In the genomic region with DNA sequence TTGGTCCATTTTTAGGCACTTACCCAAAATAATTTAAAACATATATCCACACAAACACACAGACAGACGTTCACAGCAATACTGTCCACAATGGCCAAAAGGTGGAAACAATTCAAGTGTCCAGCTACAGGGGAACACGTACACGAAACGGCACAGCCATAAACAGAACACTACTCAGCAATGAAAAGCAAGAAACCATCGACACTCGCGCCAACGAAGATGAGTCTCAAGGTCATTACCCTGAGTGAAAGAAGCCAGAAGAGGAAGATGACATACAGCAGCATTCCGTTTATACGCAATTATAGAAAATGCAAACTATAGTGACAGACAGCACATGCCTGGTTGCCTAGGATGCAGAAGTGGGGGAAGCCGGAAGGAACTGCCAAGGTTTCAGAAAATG, we compare ENCODE assay signal across 14 cellular contexts. TPM values are rescaled to one million over a fixed set of nuclear protein-coding genes. Genes with fewer than 3 reads are reported as not detected.
"Had no signal": no experiment of that assay in that cellular context is flagged by ENCODE, and none has a peak within 500 bp of the region (broad histone marks: within the 10 kb centered on the region; RNA-seq: fewer than 3 reads in every experiment).

No MANE protein-coding gene starts in this region.

- H3K4me3 Mint-ChIP-seq: natural killer cell, neural crest cell had no signal

- H3K9me3 Mint-ChIP-seq: natural killer cell, neural crest cell had no signal

- H3K4me1 Mint-ChIP-seq: neural crest cell had no signal

- H3K4me3 ChIP-seq: ovary, smooth muscle cell had no signal

- H3K36me3 Mint-ChIP-seq: natural killer cell had no signal

- H3K27me3 ChIP-seq: foreskin keratinocyte, ovary had no signal

- DNase-seq: erythroblast; foreskin keratinocyte; kidney; left cardiac atrium; mammary epithelial cell; natural killer cell; nucleus accumbens; ovary; stimulated activated CD4-positive, alpha-beta T cell treated with anti-CD3 and anti-CD28 coated beads, Interleukin-2, amount 100 ng/mL, for 48 hours; stimulated activated naive CD4-positive, alpha-beta T cell treated with Interleukin-2 at 50 U/mL for 16 hours; trophoblast cell had no signal

- H3K27ac Mint-ChIP-seq: natural killer cell had no signal

- H3K27ac ChIP-seq: foreskin keratinocyte, ovary had no signal

- ATAC-seq: foreskin keratinocyte, left cardiac atrium, natural killer cell, right cardiac atrium had no signal

- H3K9me3 ChIP-seq: ovary had no signal

- H3K4me1 ChIP-seq: foreskin keratinocyte had no signal

- H3K36me3 ChIP-seq: ovary had no signal

RNA-seq across cellular contexts. Expression of a gene that starts 13.4 kb away (rescaled TPM):
- total RNA-seq: smooth muscle cell had no signal
